8 cellular contexts compared by ENCODE assay signal in the genomic region with DNA sequence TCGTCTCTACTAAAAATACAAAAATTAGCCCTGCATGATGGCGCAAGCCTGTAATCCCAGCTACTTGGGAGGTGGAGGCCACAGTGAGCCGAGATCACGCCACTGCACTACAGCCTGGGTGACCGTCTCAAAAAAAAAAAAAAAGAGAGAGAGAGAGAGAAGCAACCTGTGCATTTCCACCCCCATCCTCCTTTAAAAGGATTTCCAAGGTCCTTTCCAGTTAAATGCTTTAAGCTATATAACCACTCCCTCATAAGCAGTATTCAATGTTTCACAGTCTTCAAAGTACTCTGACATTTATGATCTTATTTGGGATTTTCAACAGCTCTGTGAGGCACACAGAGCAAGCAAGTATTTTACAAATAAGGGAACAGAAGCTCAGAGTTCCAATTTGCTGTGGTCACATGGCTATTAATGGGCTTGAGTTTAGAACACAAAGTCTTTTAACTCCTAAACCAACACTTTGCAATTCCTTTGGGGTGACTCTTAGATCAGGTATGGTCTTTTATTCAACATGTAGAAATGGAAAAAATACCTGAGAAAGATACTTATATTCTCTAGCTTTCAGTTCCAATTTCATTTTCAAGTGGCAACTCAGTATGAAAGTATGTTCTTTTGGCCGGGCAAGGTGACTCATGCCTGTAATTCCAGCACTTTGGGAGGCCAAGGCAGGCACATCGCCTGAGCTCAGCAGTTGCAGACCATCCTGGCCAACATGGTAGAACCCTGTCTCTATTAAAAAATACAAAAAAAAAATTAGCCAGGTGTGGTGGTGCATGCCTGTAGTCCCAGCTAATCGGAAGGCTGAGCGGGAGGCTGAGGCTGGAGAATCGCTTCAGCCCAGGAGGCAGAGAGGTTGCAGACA. TPM values are rescaled to one million over a fixed set of nuclear protein-coding genes. Genes with fewer than 3 reads are reported as not detected.
DNase-seq lines count a peak whose midpoint lies in the region; ATAC-seq and TF ChIP-seq lines count a peak whose summit lies in the region.

No MANE protein-coding gene starts in this region.

- TF ChIP-seq CTCF in fibroblast of villous mesenchyme (IDR thresholded peaks at IDR 0.05; ENCODE audit: insufficient read depth, low read depth, low read length), result no peak

- H3K4me3 ChIP-seq in fibroblast of villous mesenchyme (ENCODE audit: low read depth, low read length), result peak overlapping the region; percentile 4

- ATAC-seq in HG02885 (IDR thresholded peaks at IDR 0.05; ENCODE audit: poor library complexity, unreplicated experiment), result peak; percentile 53
- ATAC-seq in GM19023 (IDR thresholded peaks at IDR 0.05; ENCODE audit: unreplicated experiment), result no peak

- DNase-seq in EH (ENCODE audit: low read depth) (peak; percentile 89), fibroblast of villous mesenchyme (ENCODE audit: low read depth) (peak; percentile 62), UCSD-AML1 (lab: John Stamatoyannopoulos, UW; ENCODE audit: unreplicated experiment) (no peak), NCI-H69 (lab: John Stamatoyannopoulos, UW) (no peak)
- DNase-seq in activated CD4-positive, alpha-beta T cell treated with anti-CD3 and anti-CD28 coated beads, Interleukin-2, amount 50 U/mL, for 48 hours, result peak; percentile 47 to 67
- DNase-seq in stimulated activated CD4-positive, alpha-beta T cell treated with anti-CD3 and anti-CD28 coated beads, Interleukin-12 subunit alpha, Interleukin-12 subunit beta, amount 100 ng/mL, for 24 hours (ENCODE audit: low read depth in 2 of 2), result peak; percentile 17 to 39

RNA-seq across cellular contexts. Expression of gene SPOP, which starts 31.3 kb away (rescaled TPM):
- 43.5 and 59.2 TPM in 2 replicates for total RNA-seq in fibroblast of villous mesenchyme

Comparison
In these comparisons a context has a peak if more than half of its experiments do, and no peak if none do; other contexts are left out.
1. DNase-seq: peak in EH (single experiment), activated CD4-positive, alpha-beta T cell treated with anti-CD3 and anti-CD28 coated beads, Interleukin-2, amount 50 U/mL, for 48 hours (2 of 2), fibroblast of villous mesenchyme (single experiment) and stimulated activated CD4-positive, alpha-beta T cell treated with anti-CD3 and anti-CD28 coated beads, Interleukin-12 subunit alpha, Interleukin-12 subunit beta, amount 100 ng/mL, for 24 hours (2 of 2); none in UCSD-AML1 (single experiment) and NCI-H69 (single experiment).